In the genomic region with DNA sequence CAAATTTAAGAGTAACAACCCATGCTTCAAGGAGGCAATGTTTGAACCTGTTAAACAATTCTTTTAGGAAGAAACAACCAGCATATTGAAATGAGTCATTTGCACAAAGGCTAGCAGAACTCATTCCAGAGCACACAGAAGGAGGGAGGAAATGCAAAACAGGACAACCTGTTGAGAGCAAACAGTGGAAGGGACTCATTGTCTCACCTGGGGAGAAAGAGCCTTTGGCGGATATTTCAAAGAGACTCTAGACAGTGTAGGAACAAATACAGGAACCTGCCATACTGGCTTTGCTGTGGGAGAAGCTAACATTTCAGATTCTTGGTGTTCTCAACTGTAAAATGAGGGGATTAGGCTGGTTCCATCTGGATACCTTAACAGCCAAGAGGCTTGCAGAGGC, we compare ENCODE assay signal across 24 cellular contexts. TPM values are rescaled to one million over a fixed set of nuclear protein-coding genes. Genes with fewer than 3 reads are reported as not detected.
DNase-seq lines count a peak whose midpoint lies in the region; FAIRE-seq and TF ChIP-seq lines count a peak whose summit lies in the region.
"Had no signal": no experiment of that assay in that cellular context is flagged by ENCODE, and none has a peak within 500 bp of the region (broad histone marks: within the 10 kb centered on the region; RNA-seq: fewer than 3 reads in every experiment).

No MANE protein-coding gene starts in this region.

- peak; percentile 47 for DNase-seq in NCI-H524 treated with DMSO at 0.1 percent for 48 hours (lab: John Stamatoyannopoulos, UW)
- no peak for DNase-seq in NCI-H524 (lab: John Stamatoyannopoulos, UW)
- peak; percentile 46 for DNase-seq in bronchial epithelial cell (ENCODE audit: low read depth)
- DNase-seq in Peyer's patch: no peak
- no peak for DNase-seq in activated T-helper 1 cell treated with anti-CD3 and anti-CD28 coated beads, Interleukin-12 subunit alpha, Interleukin-12 subunit beta, Interleukin-2, Interleukin-4 antibody, amounts not matched to agents 30 ng/mL and 10 ng/mL and 1 ng/mL, durations not matched to agents 14 hours and 24 hours and 36 hours (ENCODE audit: low spot score)
- DNase-seq in AG08395 (ENCODE audit: low spot score): no peak
- DNase-seq in H4 (ENCODE audit: low spot score): no peak
- DNase-seq: activated CD4-positive, alpha-beta T cell treated with anti-CD3 and anti-CD28 coated beads for 1 hour; activated CD8-positive, alpha-beta memory T cell treated with anti-CD3 and anti-CD28 coated beads for 24 hours; activated T-cell treated with anti-CD3 and anti-CD28 coated beads, Interleukin-2, amount 50 U/mL, for 72 hours; effector CD4-positive, alpha-beta T cell; KBM-7; NCI-H187 treated with DMSO at 0.1 percent for 48 hours; NCI-H510A; stimulated activated CD8-positive, alpha-beta memory T cell treated with anti-CD3 and anti-CD28 coated beads, Interleukin-4, amount 100 ng/mL, for 48 hours; T1000 had no signal

- FAIRE-seq in bronchial epithelial cell (lab: Jason Lieb, UNC): no peak
- FAIRE-seq: A204.1, islet of Langerhans had no signal

- peaks cover 4% of the 10 kb centered on the region for H3K4me1 Mint-ChIP-seq in activated T-helper 1 cell treated with anti-CD3 and anti-CD28 coated beads, Interleukin-12 subunit alpha, Interleukin-12 subunit beta, Interleukin-2, Interleukin-4 antibody, amounts not matched to agents 30 ng/mL and 10 ng/mL and 1 ng/mL, durations not matched to agents 14 hours and 24 hours and 36 hours (ENCODE audit: low read depth)

- no peak overlapping the region for H3K27ac Mint-ChIP-seq in activated T-helper 1 cell treated with anti-CD3 and anti-CD28 coated beads, Interleukin-12 subunit alpha, Interleukin-12 subunit beta, Interleukin-2, Interleukin-4 antibody, amounts not matched to agents 30 ng/mL and 10 ng/mL and 1 ng/mL, durations not matched to agents 14 hours and 24 hours and 36 hours
- H3K27ac Mint-ChIP-seq: activated naive CD4-positive, alpha-beta T cell treated with anti-CD3 and anti-CD28 coated beads, Interleukin-2, amount 50 U/mL, for 24 hours; activated T-cell treated with anti-CD3 and anti-CD28 coated beads, Interleukin-2, amount 50 U/mL, for 72 hours had no signal

- TF ChIP-seq CTCF in bronchial epithelial cell (IDR thresholded peaks at IDR 0.05; ENCODE audit: insufficient read depth, low read length, severe bottlenecking): no peak
- TF ChIP-seq CTCF in Peyer's patch (IDR thresholded peaks at IDR 0.05): no peak

- H3K36me3 ChIP-seq in bronchial epithelial cell (ENCODE audit: control insufficient read depth, insufficient read depth, low read length): no peaks in the 10 kb centered on the region
- H3K36me3 ChIP-seq in iPS-20b (ENCODE audit: insufficient read depth, low read depth, low read length): no peaks in the 10 kb centered on the region
- H3K36me3 ChIP-seq in Peyer's patch: no peaks in the 10 kb centered on the region
- H3K36me3 ChIP-seq: ascending aorta, right atrium auricular region had no signal

- TF ChIP-seq POLR2A in Peyer's patch (IDR thresholded peaks at IDR 0.05): no peak

- H3K27ac ChIP-seq in iPS-20b (ENCODE audit: low read length) (peak overlapping the region; percentile 25), Peyer's patch (no peak overlapping the region)
- H3K27ac ChIP-seq: ascending aorta, right atrium auricular region had no signal

- H3K4me3 ChIP-seq in bronchial epithelial cell (ENCODE audit: low read depth, low read length) (no peak overlapping the region), iPS-20b (ENCODE audit: low read length) (no peak overlapping the region), Peyer's patch (no peak overlapping the region)
- H3K4me3 ChIP-seq: ascending aorta, right atrium auricular region had no signal

- H3K4me1 ChIP-seq in iPS-20b (ENCODE audit: insufficient read depth, low read length): peaks cover 13% of the 10 kb centered on the region; the same call in 1 of the 2 replicates
- H3K4me1 ChIP-seq in Peyer's patch: peaks cover 0 to 2% (median 0%) of the 10 kb centered on the region in 4 donors
- H3K4me1 ChIP-seq: ascending aorta, right atrium auricular region had no signal

- no peak overlapping the region for H3K9ac ChIP-seq in iPS-20b (ENCODE audit: low read depth, low read length)

- H3K27me3 Mint-ChIP-seq in activated T-helper 1 cell treated with anti-CD3 and anti-CD28 coated beads, Interleukin-12 subunit alpha, Interleukin-12 subunit beta, Interleukin-2, Interleukin-4 antibody, amounts not matched to agents 30 ng/mL and 10 ng/mL and 1 ng/mL, durations not matched to agents 14 hours and 24 hours and 36 hours (ENCODE audit: insufficient read depth): peaks cover 3% of the 10 kb centered on the region
- H3K27me3 Mint-ChIP-seq: activated naive CD4-positive, alpha-beta T cell treated with anti-CD3 and anti-CD28 coated beads, Interleukin-2, amount 50 U/mL, for 24 hours had no signal

- peaks cover 10% of the 10 kb centered on the region for H3K36me3 Mint-ChIP-seq in activated T-helper 1 cell treated with anti-CD3 and anti-CD28 coated beads, Interleukin-12 subunit alpha, Interleukin-12 subunit beta, Interleukin-2, Interleukin-4 antibody, amounts not matched to agents 30 ng/mL and 10 ng/mL and 1 ng/mL, durations not matched to agents 14 hours and 24 hours and 36 hours (ENCODE audit: low read depth)

- peaks cover 18% of the 10 kb centered on the region for H3K9me3 Mint-ChIP-seq in activated T-helper 1 cell treated with anti-CD3 and anti-CD28 coated beads, Interleukin-12 subunit alpha, Interleukin-12 subunit beta, Interleukin-2, Interleukin-4 antibody, amounts not matched to agents 30 ng/mL and 10 ng/mL and 1 ng/mL, durations not matched to agents 14 hours and 24 hours and 36 hours

- intact Hi-C loops in activated T-helper 1 cell treated with anti-CD3 and anti-CD28 coated beads, Interleukin-12 subunit alpha, Interleukin-12 subunit beta, Interleukin-2, Interleukin-4 antibody, amounts not matched to agents 30 ng/mL and 10 ng/mL and 1 ng/mL, durations not matched to agents 14 hours and 24 hours and 36 hours (cut with micrococcal nuclease): no loop called here

- H3K27me3 ChIP-seq in bronchial epithelial cell (ENCODE audit: control insufficient read depth, insufficient read depth, low read length) (no peaks in the 10 kb centered on the region), iPS-20b (ENCODE audit: insufficient read depth, low read length) (no peaks in the 10 kb centered on the region), Peyer's patch (no peaks in the 10 kb centered on the region)
- H3K27me3 ChIP-seq: ascending aorta, right atrium auricular region had no signal

- no peak overlapping the region for H3K4me3 Mint-ChIP-seq in activated T-helper 1 cell treated with anti-CD3 and anti-CD28 coated beads, Interleukin-12 subunit alpha, Interleukin-12 subunit beta, Interleukin-2, Interleukin-4 antibody, amounts not matched to agents 30 ng/mL and 10 ng/mL and 1 ng/mL, durations not matched to agents 14 hours and 24 hours and 36 hours
- H3K4me3 Mint-ChIP-seq: activated naive CD4-positive, alpha-beta T cell treated with anti-CD3 and anti-CD28 coated beads, Interleukin-2, amount 50 U/mL, for 24 hours; activated T-cell treated with anti-CD3 and anti-CD28 coated beads, Interleukin-2, amount 50 U/mL, for 72 hours had no signal

- H3K9me3 ChIP-seq in iPS-20b (ENCODE audit: insufficient read depth, low read depth, low read length): peaks cover under 1% of the 10 kb centered on the region; the same call in 1 of the 2 replicates
- H3K9me3 ChIP-seq in Peyer's patch: no peaks in the 10 kb centered on the region
- H3K9me3 ChIP-seq: ascending aorta, right atrium auricular region had no signal

RNA-seq across cellular contexts. Expression of a gene that starts 14.8 kb away (rescaled TPM):
- 2.6 and 6.8 TPM in 2 replicates for total RNA-seq in bronchial epithelial cell
- 10 to 100 TPM; 15.4 to 45.4 (median 28.0) TPM for total RNA-seq in Peyer's patch
- total RNA-seq in activated T-helper 1 cell treated with anti-CD3 and anti-CD28 coated beads, Interleukin-12 subunit alpha, Interleukin-12 subunit beta, Interleukin-2, Interleukin-4 antibody, amounts not matched to agents 30 ng/mL and 10 ng/mL and 1 ng/mL, durations not matched to agents 14 hours and 24 hours and 36 hours: 3.6 and 3.7 TPM in 2 replicates
- total RNA-seq in H4 (2014; rRNA removed; shearing (Covaris generic)): 0.25 and 1.1 TPM in 2 replicates
- total RNA-seq: lung microvascular endothelial cell, myocyte had no signal

Comparison
In these comparisons a context has a peak if more than half of its experiments do, and no peak if none do; other contexts are left out.
1. DNase-seq: peak in NCI-H524 treated with DMSO at 0.1 percent for 48 hours (single experiment) and bronchial epithelial cell (single experiment); none in NCI-H524 (0 of 2), Peyer's patch (0 of 3), activated T-helper 1 cell treated with anti-CD3 and anti-CD28 coated beads, Interleukin-12 subunit alpha, Interleukin-12 subunit beta, Interleukin-2, Interleukin-4 antibody, amounts not matched to agents 30 ng/mL and 10 ng/mL and 1 ng/mL, durations not matched to agents 14 hours and 24 hours and 36 hours (single experiment), AG08395 (single experiment) and H4 (single experiment).